Comparison of ENCODE assay signal across 7 cellular contexts in genomic region chr19:12913871-12914690, GRCh38. TPM values are rescaled to one million over a fixed set of nuclear protein-coding genes. Genes with fewer than 3 reads are reported as not detected.
DNase-seq lines count a peak whose midpoint lies in the region; ATAC-seq, FAIRE-seq and TF ChIP-seq lines count a peak whose summit lies in the region.
"Had no signal": no experiment of that assay in that cellular context is flagged by ENCODE, and none has a peak within 500 bp of the region (broad histone marks: within the 10 kb centered on the region; RNA-seq: fewer than 3 reads in every experiment).

No MANE protein-coding gene starts in this region.

- FAIRE-seq in urothelium cell line (lab: Jason Lieb, UNC) = no peak

- intact Hi-C loops in upper lobe of right lung (cut with DNase I) = no loop called here

- H3K9me3 ChIP-seq in upper lobe of right lung = no peaks in the 10 kb centered on the region

- ATAC-seq in upper lobe of right lung (peak; percentile 36), HG02763 (IDR thresholded peaks at IDR 0.05; ENCODE audit: unreplicated experiment) (no peak)

- H3K4me1 ChIP-seq in upper lobe of right lung = peaks cover 24% of the 10 kb centered on the region

- H3K36me3 ChIP-seq in upper lobe of right lung = no peaks in the 10 kb centered on the region

- no peak for TF ChIP-seq CTCF in fibroblast of pulmonary artery (IDR thresholded peaks at IDR 0.05; ENCODE audit: low read length, missing control alignments)
- no peak for TF ChIP-seq CTCF in upper lobe of right lung (IDR thresholded peaks at IDR 0.05)

- H3K27me3 ChIP-seq in upper lobe of right lung = no peaks in the 10 kb centered on the region

- H3K27ac ChIP-seq in upper lobe of right lung = peak overlapping the region; percentile 60

- no peak overlapping the region for H3K4me3 ChIP-seq in fibroblast of pulmonary artery (replicated peaks; ENCODE audit: low read depth, low read length)
- H3K4me3 ChIP-seq in upper lobe of right lung = no peak overlapping the region

- DNase-seq in GM03348 (ENCODE audit: low spot score) = peak; percentile 40
- peak; percentile 22 for DNase-seq in T-helper 9 cell
- DNase-seq in fibroblast of pulmonary artery (ENCODE audit: low read depth) = peak; percentile 62
- DNase-seq in upper lobe of right lung = no peak
- DNase-seq in urothelium cell line (ENCODE audit: low spot score) = no peak

RNA-seq across cellular contexts. Expression of gene SYCE2, which starts 5.0 kb away (rescaled TPM):
- not detected for total RNA-seq in upper lobe of right lung

RNA-seq across cellular contexts. Expression of gene FARSA, which starts 19.4 kb away (rescaled TPM):
- total RNA-seq in upper lobe of right lung = 39.5 TPM

RNA-seq across cellular contexts. Expression of gene GCDH, which starts 23.1 kb away (rescaled TPM):
- 21.0 TPM for total RNA-seq in upper lobe of right lung

RNA-seq across cellular contexts. Expression of gene CALR, which starts 24.3 kb away (rescaled TPM):
- total RNA-seq in upper lobe of right lung = 991 TPM

RNA-seq across cellular contexts. Expression of gene KLF1, which starts 27.1 kb away (rescaled TPM):
- total RNA-seq in upper lobe of right lung = not detected
- total RNA-seq: kidney epithelial cell had no signal

Comparison
In these comparisons a context has a peak if more than half of its experiments do, and no peak if none do; other contexts are left out.
1. DNase-seq: peak in GM03348 (single experiment), T-helper 9 cell (single experiment) and fibroblast of pulmonary artery (single experiment); none in upper lobe of right lung (single experiment) and urothelium cell line (single experiment).